ENCODE assay signal across 8 cellular contexts in genomic region chr16:69567031-69567680, GRCh38. TPM values are rescaled to one million over a fixed set of nuclear protein-coding genes. Genes with fewer than 3 reads are reported as not detected.
A peak's percentile ranks its signal among the peaks of the same experiment; 100 is the strongest.
DNase-seq lines count a peak whose midpoint lies in the region; ATAC-seq lines count a peak whose summit lies in the region.

No MANE protein-coding gene starts in this region.

- H3K27me3 Mint-ChIP-seq in activated naive CD8-positive, alpha-beta T cell treated with anti-CD3 and anti-CD28 coated beads for 36 hours: no peaks in the 10 kb centered on the region

- H3K9me2 ChIP-seq in Karpas-422 (replicated peaks; ENCODE audit: insufficient read depth, low read length): no peaks in the 10 kb centered on the region

- peak overlapping the region; percentile 97 for H3K9ac ChIP-seq in ES-I3 (ENCODE audit: low read depth, low read length)
- peak overlapping the region; percentile 84 for H3K9ac ChIP-seq in Karpas-422 (ENCODE audit: low read length)
- H3K9ac ChIP-seq in rectal smooth muscle tissue (ENCODE audit: low read length): no peak overlapping the region

- peak overlapping the region; percentile 77 for H3K27ac ChIP-seq in Karpas-422 (ENCODE audit: low read length)
- peak overlapping the region; percentile 91 for H3K27ac ChIP-seq in right cardiac atrium (ENCODE audit: low read length)
- peak overlapping the region; percentile 99 for H3K27ac ChIP-seq in rectal smooth muscle tissue (ENCODE audit: low read depth, low read length)

- peaks cover 33% of the 10 kb centered on the region for H3K36me3 Mint-ChIP-seq in activated naive CD8-positive, alpha-beta T cell treated with anti-CD3 and anti-CD28 coated beads for 36 hours

- H3K4me3 Mint-ChIP-seq in activated naive CD8-positive, alpha-beta T cell treated with anti-CD3 and anti-CD28 coated beads for 36 hours: peak overlapping the region; percentile 100

- peak; percentile 67 for DNase-seq in Karpas-422
- peak; percentile 25 for DNase-seq in activated naive CD8-positive, alpha-beta T cell treated with anti-CD3 and anti-CD28 coated beads for 36 hours
- DNase-seq in right cardiac atrium: no peak

- under 1% methylated on average over 7 of the region's 7 CpGs for WGBS in right cardiac atrium

- no peaks in the 10 kb centered on the region for H3K27me3 ChIP-seq in Karpas-422 (ENCODE audit: low read length)
- no peaks in the 10 kb centered on the region for H3K27me3 ChIP-seq in right cardiac atrium (ENCODE audit: control insufficient read depth, insufficient read depth)
- H3K27me3 ChIP-seq in rectal smooth muscle tissue (ENCODE audit: control insufficient read depth, insufficient read depth, low read length): no peaks in the 10 kb centered on the region

- H3K4me1 ChIP-seq in ES-I3 (ENCODE audit: insufficient read depth, low read length) (peaks cover 18% of the 10 kb centered on the region), Karpas-422 (ENCODE audit: low read length) (peaks cover 46% of the 10 kb centered on the region), right cardiac atrium (ENCODE audit: control insufficient read depth, insufficient read depth, low read length) (peaks cover 5% of the 10 kb centered on the region), rectal smooth muscle tissue (ENCODE audit: control insufficient read depth, insufficient read depth, low read length) (peaks cover 12% of the 10 kb centered on the region)

- intact Hi-C loops in right cardiac atrium (cut with DNase I): loop anchor here in 2 of 4 donors (5.0 to 10.0 kb wide), 3 partner anchors 82 to 175 kb away; no protein-coding TSS in a partner anchor

- ATAC-seq in right cardiac atrium (peak; percentile 2 to 3), GM19467 (IDR thresholded peaks at IDR 0.05; ENCODE audit: unreplicated experiment) (no peak), HG03139 (IDR thresholded peaks at IDR 0.05; ENCODE audit: unreplicated experiment) (no peak), GM18873 (IDR thresholded peaks at IDR 0.05; ENCODE audit: low FRiP score, unreplicated experiment) (no peak)

- peaks cover 46% of the 10 kb centered on the region for H3K4me1 Mint-ChIP-seq in activated naive CD8-positive, alpha-beta T cell treated with anti-CD3 and anti-CD28 coated beads for 36 hours

- no peaks in the 10 kb centered on the region for H3K9me3 ChIP-seq in ES-I3 (ENCODE audit: control insufficient read depth, insufficient read depth, low read length)
- no peaks in the 10 kb centered on the region for H3K9me3 ChIP-seq in Karpas-422 (ENCODE audit: low read length)
- H3K9me3 ChIP-seq in right cardiac atrium (ENCODE audit: control insufficient read depth, low read length): no peaks in the 10 kb centered on the region

- peaks cover 64% of the 10 kb centered on the region for H3K79me2 ChIP-seq in Karpas-422 (ENCODE audit: low read length)

- peak overlapping the region; percentile 98 for H3K4me3 ChIP-seq in Karpas-422 (ENCODE audit: low read length)
- H3K4me3 ChIP-seq in right cardiac atrium (ENCODE audit: low read length): peak overlapping the region; percentile 85
- H3K4me3 ChIP-seq in rectal smooth muscle tissue (ENCODE audit: low read length): peak overlapping the region; percentile 77

- 0 out of 2 replicates have a peak, but pooled peaks cover 3% of the 10 kb centered on the region for H4K20me1 ChIP-seq in Karpas-422 (ENCODE audit: insufficient read depth, low read depth, low read length)

- H3K4me2 ChIP-seq in Karpas-422 (ENCODE audit: low read depth, low read length, poor library complexity, severe bottlenecking): peak overlapping the region; percentile 82

- H3K27ac Mint-ChIP-seq in activated naive CD8-positive, alpha-beta T cell treated with anti-CD3 and anti-CD28 coated beads for 36 hours: peak overlapping the region; percentile 98

- H3K36me3 ChIP-seq in ES-I3 (ENCODE audit: insufficient read depth, low read length) (no peaks in the 10 kb centered on the region), Karpas-422 (ENCODE audit: insufficient read depth, low read length) (0 out of 2 replicates have a peak, but pooled peaks cover 3% of the 10 kb centered on the region), rectal smooth muscle tissue (ENCODE audit: control insufficient read depth, insufficient read depth, low read length) (no peaks in the 10 kb centered on the region)

- no peak overlapping the region for H2AFZ ChIP-seq in Karpas-422 (ENCODE audit: low read length)

- no peaks in the 10 kb centered on the region for H3K9me3 Mint-ChIP-seq in activated naive CD8-positive, alpha-beta T cell treated with anti-CD3 and anti-CD28 coated beads for 36 hours

RNA-seq across cellular contexts. Expression of gene NFAT5, which starts 1.4 kb away (rescaled TPM):
- 10.1 and 41.6 TPM in 2 replicates for total RNA-seq in Karpas-422 (2014; rRNA removed; shearing (Covaris generic); ENCODE audit: low replicate concordance)
- 10 to 100 TPM; 26.1 to 26.3 TPM for total RNA-seq in activated naive CD8-positive, alpha-beta T cell treated with anti-CD3 and anti-CD28 coated beads for 36 hours
- 10 to 100 TPM; 17.7 to 28.5 (median 23.5) TPM for total RNA-seq in right cardiac atrium
- polyA plus RNA-seq in right cardiac atrium: 6.9 TPM

Comparison
In these comparisons a context has a peak if more than half of its experiments do, and no peak if none do; other contexts are left out.
1. DNase-seq: peak in Karpas-422 (single experiment) and activated naive CD8-positive, alpha-beta T cell treated with anti-CD3 and anti-CD28 coated beads for 36 hours (single experiment); none in right cardiac atrium (0 of 3).
2. ATAC-seq: peak in right cardiac atrium (2 of 2); none in GM19467 (single experiment), HG03139 (single experiment) and GM18873 (single experiment).
3. Peak in every context shown above with its lines, with median percentiles within 50 percentile points of each other: H3K27ac ChIP-seq and H3K4me3 ChIP-seq.